ENCODE assay signal across 16 cellular contexts in the genomic region with DNA sequence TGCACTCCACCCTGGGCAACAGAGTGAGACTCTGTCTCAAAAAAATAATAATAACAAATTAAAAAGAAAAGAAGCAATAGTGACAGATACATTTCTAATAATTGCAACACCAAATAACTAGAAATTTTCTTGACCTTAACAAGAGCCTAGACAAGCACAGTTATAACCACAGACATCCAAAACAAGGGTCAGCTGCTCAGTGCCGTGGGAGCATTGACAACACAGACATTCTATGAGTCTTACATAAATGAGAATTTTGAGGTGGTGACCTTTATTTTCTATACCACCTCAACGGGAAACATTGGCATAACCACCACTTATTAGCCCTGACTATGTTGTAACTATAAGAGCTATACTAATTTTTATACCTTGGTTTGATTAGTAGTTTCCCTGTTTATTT.
DNase-seq lines count a peak whose midpoint lies in the region; ATAC-seq and TF ChIP-seq lines count a peak whose summit lies in the region.
"Had no signal": no experiment of that assay in that cellular context is flagged by ENCODE, and none has a peak within 500 bp of the region (broad histone marks: within the 10 kb centered on the region; RNA-seq: fewer than 3 reads in every experiment).

No MANE protein-coding gene starts in this region.

- no peaks in the 10 kb centered on the region for H3K27me3 ChIP-seq in heart right ventricle
- H3K27me3 ChIP-seq in PC-9 (ENCODE audit: insufficient read depth, low read depth), result no peaks in the 10 kb centered on the region
- no peaks in the 10 kb centered on the region for H3K27me3 ChIP-seq in thoracic aorta (replicated peaks; ENCODE audit: insufficient read depth)
- H3K27me3 ChIP-seq: ascending aorta had no signal

- H2AFZ ChIP-seq in PC-9, result no peak overlapping the region

- H3K27ac ChIP-seq in heart right ventricle (peak overlapping the region in 8 of 10 donors; percentile 4 to 68 (median 52)), PC-9 (peak overlapping the region; percentile 42), thoracic aorta (no peak overlapping the region)
- H3K27ac ChIP-seq: ascending aorta had no signal

- intact Hi-C loops in heart right ventricle (cut with DNase I), result loop anchor here in 1 of 10 donors (5.0 to 10.0 kb wide), 2 partner anchors 109 to 496 kb away; no protein-coding TSS in a partner anchor
- intact Hi-C loops in cardiac septum (cut with DNase I), result no loop called here
- intact Hi-C loops in PC-9 (cut with micrococcal nuclease; ENCODE audit: unreplicated experiment), result loop anchor here (1.0 to 10.0 kb wide), 2 partner anchors 375 to 499 kb away; no protein-coding TSS in a partner anchor
- intact Hi-C loops in posterior cingulate gyrus (cut with DNase I), result no loop called here

- DNase-seq in heart right ventricle, result no peak
- no peak for DNase-seq in cardiac septum (ENCODE audit: low spot score)
- DNase-seq in PC-9, result peak in 1 of 2 experiments; percentile 52
- DNase-seq in iris pigment epithelial cell (ENCODE audit: low read depth), result peak; percentile 56
- DNase-seq in thoracic aorta (ENCODE audit: low spot score), result no peak
- DNase-seq in activated CD4-positive, alpha-beta T cell treated with anti-CD3 and anti-CD28 coated beads, Interleukin-2, amount 50 U/mL, for 1 hour, result no peak
- no peak for DNase-seq in HCEC 1CT
- no peak for DNase-seq in posterior cingulate gyrus
- DNase-seq: activated CD4-positive, CD25-positive, alpha-beta regulatory T cell treated with anti-CD3 and anti-CD28 coated beads, Interleukin-2, amount 50 U/mL, for 72 hours; activated naive CD4-positive, alpha-beta T cell treated with anti-CD3 and anti-CD28 coated beads, Interleukin-2, amount 50 U/mL, for 16 hours; CD4-positive, alpha-beta T cell; effector memory CD8-positive, alpha-beta T cell; NCI-H1930; stimulated activated CD8-positive, alpha-beta memory T cell treated with anti-CD3 and anti-CD28 coated beads, Interleukin-4, amount 100 ng/mL, for 48 hours had no signal

- H3F3A ChIP-seq in PC-9 (ENCODE audit: insufficient read depth, low read depth), result peaks cover 13% of the 10 kb centered on the region

- H3K4me2 ChIP-seq in PC-9, result peak overlapping the region; percentile 35

- H3K9me3 ChIP-seq in heart right ventricle (peaks cover 0 to 3% (median 0%) of the 10 kb centered on the region in 11 donors), PC-9 (ENCODE audit: insufficient read depth, low read depth) (peaks cover 4% of the 10 kb centered on the region; the same call in 1 of the 2 replicates), thoracic aorta (no peaks in the 10 kb centered on the region)
- H3K9me3 ChIP-seq: ascending aorta had no signal

- POLR2A ChIA-PET in PC-9 (lab: Charles Lee; ENCODE audit: unreplicated experiment), result no interaction called here

- 59 to 65% methylated on average over 2 of the region's 2 CpGs for WGBS in heart right ventricle, 2 donors

- H4K20me1 ChIP-seq in PC-9 (ENCODE audit: insufficient read depth), result no peaks in the 10 kb centered on the region

- BruUV-seq in PC-9 (replicated peaks; lab: Mats Ljungman, UMichigan), result no TSS peak

- CTCF ChIA-PET in PC-9 (lab: Charles Lee), result interaction anchor here (0.6 kb wide), 1 partner anchor 344 kb away, joined by 8 read pairs; no protein-coding TSS in a partner anchor

- H3K9me2 ChIP-seq in PC-9 (ENCODE audit: insufficient read depth), result no peaks in the 10 kb centered on the region

- ATAC-seq in heart right ventricle, result no peak
- ATAC-seq in thoracic aorta (ENCODE audit: insufficient number of reproducible peaks, low FRiP score, low read depth), result peak; percentile 12
- ATAC-seq: effector memory CD8-positive, alpha-beta T cell; K562 had no signal

- TF ChIP-seq CTCF in heart right ventricle (IDR thresholded peaks at IDR 0.05) (no peak), PC-9 (conservative IDR thresholded peaks at IDR 0.05) (no peak), thoracic aorta (IDR thresholded peaks at IDR 0.05) (no peak)

- peaks cover 0 to 31% (median 10%) of the 10 kb centered on the region in 9 donors for H3K4me1 ChIP-seq in heart right ventricle
- peaks cover 50% of the 10 kb centered on the region for H3K4me1 ChIP-seq in PC-9 (replicated peaks; ENCODE audit: insufficient read depth)
- no peaks in the 10 kb centered on the region for H3K4me1 ChIP-seq in thoracic aorta (ENCODE audit: control insufficient read depth in 1 of 2, low read depth in 2 of 2)

- H3K36me3 ChIP-seq in heart right ventricle (no peaks in the 10 kb centered on the region), PC-9 (ENCODE audit: low read depth) (no peaks in the 10 kb centered on the region), thoracic aorta (no peaks in the 10 kb centered on the region)
- H3K36me3 ChIP-seq: ascending aorta had no signal

- no peaks in the 10 kb centered on the region for H3K79me2 ChIP-seq in PC-9 (ENCODE audit: low read depth)

- H3K4me3 ChIP-seq in heart right ventricle, result no peak overlapping the region
- H3K4me3 ChIP-seq in PC-9, result no peak overlapping the region
- no peak overlapping the region for H3K4me3 ChIP-seq in thoracic aorta
- H3K4me3 ChIP-seq: ascending aorta, K562 had no signal

Comparison
In these comparisons a context has a peak if more than half of its experiments do, and no peak if none do; other contexts are left out.
1. H3K27ac ChIP-seq: peak in heart right ventricle (8 of 10) and PC-9 (single experiment); none in thoracic aorta (0 of 2).